ENCODE assay signal across 9 cellular contexts in the genomic region with DNA sequence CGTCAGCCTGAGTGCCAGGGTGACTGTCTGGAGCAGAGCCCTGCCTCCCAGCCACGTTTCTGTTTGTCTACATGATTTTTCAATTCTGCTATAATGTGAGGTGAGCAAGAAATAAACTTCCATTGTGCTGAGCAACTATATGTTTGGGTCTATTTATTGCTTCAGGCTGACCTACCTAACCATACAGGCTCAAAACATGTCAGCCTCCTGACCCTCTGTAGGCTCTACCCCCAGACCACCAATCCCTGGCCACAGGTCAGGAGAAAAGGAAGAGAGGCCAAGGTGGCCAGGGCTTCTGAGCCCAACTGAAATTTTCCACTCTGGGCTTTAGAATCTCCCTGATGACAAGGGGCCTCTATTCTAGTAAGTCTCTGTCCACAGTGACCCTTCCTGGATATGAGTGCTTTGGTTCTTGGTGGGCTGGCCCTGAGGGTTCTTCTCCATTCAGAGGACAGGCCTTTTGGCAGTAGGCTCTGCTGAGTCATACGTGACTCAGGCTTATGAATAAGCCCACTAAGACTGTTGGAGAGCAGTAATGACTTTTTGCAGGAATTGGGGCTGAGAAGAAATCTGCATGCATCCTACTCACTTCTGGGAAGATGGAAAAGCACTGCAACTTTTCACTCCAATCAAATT.
A peak's percentile ranks its signal among the peaks of the same experiment; 100 is the strongest.
DNase-seq lines count a peak whose midpoint lies in the region; ATAC-seq and TF ChIP-seq lines count a peak whose summit lies in the region.
"Had no signal": no experiment of that assay in that cellular context is flagged by ENCODE, and none has a peak within 500 bp of the region (broad histone marks: within the 10 kb centered on the region; RNA-seq: fewer than 3 reads in every experiment).

No MANE protein-coding gene starts in this region.

- H3K9me3 ChIP-seq in mesodermal cell (ENCODE audit: control insufficient read depth, low read length) (no peaks in the 10 kb centered on the region), gastrocnemius medialis (no peaks in the 10 kb centered on the region)

- no peaks in the 10 kb centered on the region for H3K36me3 ChIP-seq in mesodermal cell (ENCODE audit: control insufficient read depth, insufficient read depth, low read length)
- H3K36me3 ChIP-seq in gastrocnemius medialis, result no peaks in the 10 kb centered on the region

- peak; percentile 42 for DNase-seq in Ammon's horn (ENCODE audit: low spot score)
- DNase-seq in LoVo (ENCODE audit: low spot score), result peak; percentile 60
- DNase-seq in brain pericyte (ENCODE audit: low read depth, low spot score), result peak; percentile 54
- DNase-seq in gastrocnemius medialis, result no peak
- no peak for DNase-seq in NCI-H2081 (lab: John Stamatoyannopoulos, UW)
- DNase-seq in RPMI8226, result no peak
- DNase-seq: Karpas-422 had no signal

- no peak for TF ChIP-seq POLR2A in gastrocnemius medialis (IDR thresholded peaks at IDR 0.05)

- H3K4me1 ChIP-seq in mesodermal cell (ENCODE audit: control insufficient read depth, insufficient read depth, low read length, poor library complexity, severe bottlenecking), result peaks cover 13% of the 10 kb centered on the region
- no peaks in the 10 kb centered on the region for H3K4me1 ChIP-seq in gastrocnemius medialis

- H3K4me3 ChIP-seq in mesodermal cell (ENCODE audit: extremely low read depth, insufficient read depth, low read length, poor library complexity, severe bottlenecking) (no peak overlapping the region), gastrocnemius medialis (no peak overlapping the region)

- intact Hi-C loops in gastrocnemius medialis (cut with DNase I; ENCODE audit: low total_unique reads), result no loop called here

- ATAC-seq in gastrocnemius medialis (no peak), GM18498 (IDR thresholded peaks at IDR 0.05; ENCODE audit: unreplicated experiment) (no peak)

- peak overlapping the region; percentile 71 for H3K27ac ChIP-seq in mesodermal cell (ENCODE audit: low read depth, low read length, severe bottlenecking)
- no peak overlapping the region for H3K27ac ChIP-seq in gastrocnemius medialis

- H3K27me3 ChIP-seq in gastrocnemius medialis, result no peaks in the 10 kb centered on the region

- in situ Hi-C loops in gastrocnemius medialis (cut with MboI; ENCODE audit: low sequenced_read_pairs in 4 of 4), result no loop called here

- 71% methylated on average over 1 of the region's 3 CpGs; no CpG with 5 or more reads in 1 of the 2 experiments for WGBS in mesodermal cell (ENCODE audit: insufficient coverage in 2 of 2), 2 experiments

- no peak for TF ChIP-seq CTCF in gastrocnemius medialis (IDR thresholded peaks at IDR 0.05 in 4 of 5, conservative IDR thresholded peaks at IDR 0.05 in 1 of 5)

Comparison
In these comparisons a context has a peak if more than half of its experiments do, and no peak if none do; other contexts are left out.
1. DNase-seq: peak in Ammon's horn (single experiment), LoVo (single experiment) and brain pericyte (single experiment); none in gastrocnemius medialis (0 of 2), NCI-H2081 (0 of 2) and RPMI8226 (single experiment).